In genomic region chr9:108108802-108109448, GRCh38 we compare ENCODE assay signal across 1 cellular context.
TF ChIP-seq lines count a peak whose summit lies in the region.

No MANE protein-coding gene starts in this region.

TF ChIP-seq in K562, 482 proteins besides CTCF, POLR2A, EP300 and RAD21 (continued from another document and continues in another):
- no peak for TF ChIP-seq CTCFL (IDR thresholded peaks at IDR 0.05; ENCODE audit: borderline replicate concordance, insufficient read depth, low read depth, low read length, poor library complexity, severe bottlenecking)
- no peak for TF ChIP-seq BRD4 (IDR thresholded peaks at IDR 0.05)
- no peak for TF ChIP-seq ZNF655 (CRISPR knock-in tag; IDR thresholded peaks at IDR 0.05)
- TF ChIP-seq HINFP (tag; conservative IDR thresholded peaks at IDR 0.05; ENCODE audit: low read depth) = no peak
- no peak for TF ChIP-seq MCM2 (IDR thresholded peaks at IDR 0.05; ENCODE audit: low read depth)
- no peak for TF ChIP-seq FOXP4 (CRISPR knock-in tag; IDR thresholded peaks at IDR 0.05; ENCODE audit: borderline replicate concordance)
- TF ChIP-seq RBM39 (optimal IDR thresholded peaks at IDR 0.05; ENCODE audit: low read depth, low read length) = no peak
- TF ChIP-seq SMAD4 (CRISPR knock-in tag; conservative IDR thresholded peaks at IDR 0.05) = peak; percentile 86; the same call in 1 of the 2 replicates
- no peak for TF ChIP-seq FIP1L1 (IDR thresholded peaks at IDR 0.05; ENCODE audit: low read depth, low read length, poor library complexity, severe bottlenecking)
- TF ChIP-seq GATAD2A (IDR thresholded peaks at IDR 0.05) = peak; percentile 63; the same call in 1 of the 2 replicates
- no peak; a peak in 1 of 4 replicates for TF ChIP-seq SRF (CRISPR knock-in tag; IDR thresholded peaks at IDR 0.05)
- no peak for TF ChIP-seq E2F3 (CRISPR knock-in tag; IDR thresholded peaks at IDR 0.05)
- no peak for TF ChIP-seq IRF2 (CRISPR knock-in tag; IDR thresholded peaks at IDR 0.05)
- 0 out of 2 replicates have a peak, but pooled peaks have one; percentile 6 for TF ChIP-seq ZBTB40 (IDR thresholded peaks at IDR 0.05)
- TF ChIP-seq ZBTB40 (CRISPR knock-in tag; IDR thresholded peaks at IDR 0.05) = no peak
- no peak for TF ChIP-seq PRPF4 (IDR thresholded peaks at IDR 0.05; ENCODE audit: insufficient read depth, low read depth, low read length, poor library complexity, severe bottlenecking)
- no peak for TF ChIP-seq TAF7 (tag; IDR thresholded peaks at IDR 0.05)
- no peak for TF ChIP-seq STAT6 (CRISPR knock-in tag; IDR thresholded peaks at IDR 0.05)
- TF ChIP-seq STAT5A (IDR thresholded peaks at IDR 0.05; ENCODE audit: borderline replicate concordance, low read length) = peak; percentile 95
- no peak for TF ChIP-seq MCM5 (IDR thresholded peaks at IDR 0.05; ENCODE audit: low read depth)
- TF ChIP-seq HDAC3 (IDR thresholded peaks at IDR 0.05; ENCODE audit: borderline replicate concordance, partially characterized antibody) = peak; percentile 93
- TF ChIP-seq ZNF347 (CRISPR knock-in tag; IDR thresholded peaks at IDR 0.05; ENCODE audit: low read depth) = no peak
- no peak for TF ChIP-seq POLR2AphosphoS2 (IDR thresholded peaks at IDR 0.05; ENCODE audit: low read length)
- TF ChIP-seq TEAD2 (tag; IDR thresholded peaks at IDR 0.05) = no peak; the same call in 1 of the 2 replicates
- no peak for TF ChIP-seq ZHX1 (conservative IDR thresholded peaks at IDR 0.05; ENCODE audit: low read length)
- no peak for TF ChIP-seq TCF15 (CRISPR knock-in tag; IDR thresholded peaks at IDR 0.05)
- no peak for TF ChIP-seq AFF4 (CRISPR knock-in tag; IDR thresholded peaks at IDR 0.05)
